In the genomic region with DNA sequence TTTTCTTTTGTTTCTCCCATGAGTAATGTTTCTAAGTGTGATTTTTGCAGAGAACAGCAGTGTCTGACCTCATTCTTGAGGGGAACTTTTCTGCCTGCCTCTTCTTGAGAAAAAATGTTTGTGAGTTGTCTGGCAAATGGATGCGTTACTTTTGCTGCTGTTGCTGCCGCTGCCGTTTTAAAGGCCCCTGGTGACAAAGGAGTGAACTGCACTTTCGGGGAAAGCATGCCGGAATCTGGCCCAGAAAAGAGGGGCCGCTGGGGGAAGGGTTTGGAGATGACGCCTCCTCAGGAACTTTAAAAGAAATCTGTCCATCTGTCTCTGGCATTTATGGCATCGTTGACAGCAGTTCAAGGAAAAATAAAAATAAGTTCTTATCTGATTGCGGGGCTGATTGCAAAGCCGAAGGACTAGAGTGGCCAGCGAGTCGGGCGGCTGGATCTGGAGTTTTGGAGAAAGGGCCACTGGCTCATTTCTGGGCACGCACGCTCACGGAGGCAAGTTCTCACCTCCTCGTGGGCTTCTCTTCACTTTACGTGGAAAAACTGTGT, we compare ENCODE assay signal across 8 cellular contexts. TPM values are rescaled to one million over a fixed set of nuclear protein-coding genes. Genes with fewer than 3 reads are reported as not detected.
DNase-seq lines count a peak whose midpoint lies in the region; ATAC-seq and TF ChIP-seq lines count a peak whose summit lies in the region.
"Had no signal": no experiment of that assay in that cellular context is flagged by ENCODE, and none has a peak within 500 bp of the region (broad histone marks: within the 10 kb centered on the region; RNA-seq: fewer than 3 reads in every experiment).

No MANE protein-coding gene starts in this region.

- no peaks in the 10 kb centered on the region for H3K79me2 ChIP-seq in OCI-LY1 (ENCODE audit: insufficient read depth, low read length)

- H4K20me1 ChIP-seq in OCI-LY1 (ENCODE audit: insufficient read depth, low read length): no peaks in the 10 kb centered on the region

- no peaks in the 10 kb centered on the region for H3K27me3 ChIP-seq in OCI-LY1 (ENCODE audit: insufficient read depth, low read length)
- H3K27me3 ChIP-seq in ascending aorta: no peaks in the 10 kb centered on the region
- no peaks in the 10 kb centered on the region for H3K27me3 ChIP-seq in stomach

- no peak overlapping the region for H2AFZ ChIP-seq in OCI-LY1 (ENCODE audit: low read length)

- H3K9me2 ChIP-seq in OCI-LY1 (ENCODE audit: low read depth, low read length): no peaks in the 10 kb centered on the region

- no peaks in the 10 kb centered on the region for H3F3A ChIP-seq in OCI-LY1 (ENCODE audit: insufficient read depth, low read length)

- H3K36me3 ChIP-seq in OCI-LY1 (ENCODE audit: insufficient read depth, low read length) (no peaks in the 10 kb centered on the region), ascending aorta (peaks cover 42 to 76% of the 10 kb centered on the region in 2 donors), stomach (peaks cover 16 to 83% (median 76%) of the 10 kb centered on the region in 4 donors)

- TF ChIP-seq POLR2A in stomach (IDR thresholded peaks at IDR 0.05): no peak

- ATAC-seq in HG02763 (IDR thresholded peaks at IDR 0.05; ENCODE audit: unreplicated experiment) (no peak), GM19395 (IDR thresholded peaks at IDR 0.05; ENCODE audit: unreplicated experiment) (no peak)

- WGBS in stomach, 5 donors: 26 to 35% (median 33%) methylated on average over 18 of the region's 18 CpGs

- DNase-seq in GM10248 (ENCODE audit: extremely low spot score): no peak
- peak in 1 of 2 donors; percentile 82 for DNase-seq in ascending aorta (ENCODE audit: low spot score in 2 of 2)
- peak; percentile 83 for DNase-seq in islet precursor cell
- no peak for DNase-seq in stomach
- DNase-seq: activated B cell treated with CpG ODN at 0.5 μM for 24 hours had no signal

- TF ChIP-seq CTCF in GM10248 (IDR thresholded peaks at IDR 0.05; ENCODE audit: control extremely low read depth, extremely low read depth, low read depth, missing control alignments) (peak; percentile 17), OCI-LY1 (IDR thresholded peaks at IDR 0.05; ENCODE audit: low read length) (peak; percentile 47), ascending aorta (IDR thresholded peaks at IDR 0.05) (peak; percentile 68 to 76 (median 74)), stomach (IDR thresholded peaks at IDR 0.05) (peak in 5 of 7 experiments; percentile 45 to 70 (median 58))

- H3K27ac ChIP-seq in OCI-LY1 (ENCODE audit: low read depth, low read length, poor library complexity, severe bottlenecking) (no peak overlapping the region), ascending aorta (peak overlapping the region; percentile 89 to 93), stomach (peak overlapping the region in 4 of 5 donors; percentile 34 to 81 (median 40))

- H3K9me3 ChIP-seq in OCI-LY1 (ENCODE audit: low read length) (no peaks in the 10 kb centered on the region), ascending aorta (no peaks in the 10 kb centered on the region), stomach (no peaks in the 10 kb centered on the region)

- CTCF ChIA-PET in GM10248 (lab: Yijun Ruan, JAX): no interaction called here

- H3K4me1 ChIP-seq in OCI-LY1 (ENCODE audit: insufficient read depth, low read length, severe bottlenecking) (peaks cover 14% of the 10 kb centered on the region), ascending aorta (peaks cover 58 to 87% of the 10 kb centered on the region in 2 donors), stomach (peaks cover 80 to 100% (median 94%) of the 10 kb centered on the region in 4 donors)

- POLR2A ChIA-PET in GM10248 (lab: Yijun Ruan, JAX): no interaction called here

- no peak overlapping the region for H3K4me3 ChIP-seq in OCI-LY1 (ENCODE audit: low read depth, low read length, poor library complexity, severe bottlenecking)
- H3K4me3 ChIP-seq in ascending aorta: peak overlapping the region; percentile 51 to 60
- peak overlapping the region; percentile 14 to 39 (median 24) for H3K4me3 ChIP-seq in stomach

- H3K4me2 ChIP-seq in OCI-LY1 (ENCODE audit: low read length): no peak overlapping the region

- TF ChIP-seq EP300 in stomach (IDR thresholded peaks at IDR 0.05): no peak

- intact Hi-C loops in ascending aorta (cut with DNase I) (loop anchor here (5.0 kb wide), 1 partner anchor 106 kb away; no protein-coding TSS in a partner anchor), stomach (cut with DNase I; ENCODE audit: low total_unique reads) (no loop called here)

- H3K9ac ChIP-seq in OCI-LY1 (ENCODE audit: low read length): no peak overlapping the region

RNA-seq across cellular contexts. Expression of gene ZBTB16, which starts 16.5 kb away (rescaled TPM):
- total RNA-seq in ascending aorta: 344 TPM
- 100 to 1,000 TPM in 3 of 5 donors, 10 to 100 TPM in 2; 30.1 to 318 (median 137) TPM for total RNA-seq in stomach
- polyA plus RNA-seq in stomach: 10 to 100 TPM in 2 of 3 donors, 1 to 10 TPM in 1; 7.9 to 22.5 (median 19.1) TPM

Comparison
In these comparisons a context has a peak if more than half of its experiments do, and no peak if none do; other contexts are left out.
1. CTCF ChIP-seq: peak in every context shown above with its lines; median percentile 74 in ascending aorta; 58 in stomach; 47 in OCI-LY1; 17 in GM10248.